Comparison of ENCODE assay signal across 19 cellular contexts in genomic region chr3:152206243-152206642, GRCh38.
A peak's percentile ranks its signal among the peaks of the same experiment; 100 is the strongest.
DNase-seq lines count a peak whose midpoint lies in the region; ATAC-seq, FAIRE-seq and TF ChIP-seq lines count a peak whose summit lies in the region.
"Had no signal": no experiment of that assay in that cellular context is flagged by ENCODE, and none has a peak within 500 bp of the region (broad histone marks: within the 10 kb centered on the region; RNA-seq: fewer than 3 reads in every experiment).

No MANE protein-coding gene starts in this region.

- no peak overlapping the region for H3K4me3 ChIP-seq in pancreas
- H3K4me3 ChIP-seq: BLaER1 treated with 17β-estradiol and CSF1 and Interleukin-3, amounts not matched to agents 10 nM and 100 nM; heart right ventricle had no signal

- intact Hi-C loops in activated CD8-positive, alpha-beta T cell treated with anti-CD3 and anti-CD28 coated beads for 36 hours (cut with micrococcal nuclease) = loop anchor here (5.0 kb wide), 1 partner anchor 36 kb away; no protein-coding TSS in a partner anchor
- intact Hi-C loops in left colon (cut with DNase I, micrococcal nuclease) = no loop called here
- intact Hi-C loops in pancreas (cut with DNase I) = no loop called here

- CTCF ChIA-PET in activated CD8-positive, alpha-beta T cell treated with anti-CD3 and anti-CD28 coated beads for 36 hours (lab: Charles Lee) = interaction anchor here (1.4 kb wide), 1 partner anchor 30 kb away, joined by 3 read pairs; no protein-coding TSS in a partner anchor
- CTCF ChIA-PET in activated CD8-positive, alpha-beta T cell treated with anti-CD3 and anti-CD28 coated beads, Interleukin-2, amount 10 ng/mL, durations not matched to agents 7 days and 5 days (lab: Charles Lee) = no interaction called here

- no peak for TF ChIP-seq CTCF in activated CD8-positive, alpha-beta T cell treated with anti-CD3 and anti-CD28 coated beads for 36 hours (IDR thresholded peaks at IDR 0.05)
- TF ChIP-seq CTCF in pancreas (IDR thresholded peaks at IDR 0.05) = no peak

- no peak overlapping the region for H3K27ac ChIP-seq in pancreas
- H3K27ac ChIP-seq: BLaER1 treated with 17β-estradiol and CSF1 and Interleukin-3, amounts not matched to agents 10 nM and 100 nM; parathyroid adenoma had no signal

- H3K9me3 Mint-ChIP-seq in activated CD8-positive, alpha-beta T cell treated with anti-CD3 and anti-CD28 coated beads for 36 hours = peaks cover 12% of the 10 kb centered on the region
- peaks cover 4% of the 10 kb centered on the region for H3K9me3 Mint-ChIP-seq in activated CD8-positive, alpha-beta T cell treated with anti-CD3 and anti-CD28 coated beads, Interleukin-2, amount 10 ng/mL, durations not matched to agents 7 days and 5 days (ENCODE audit: insufficient read depth)
- peaks cover 0 to 6% (median 4%) of the 10 kb centered on the region in 3 donors for H3K9me3 Mint-ChIP-seq in IgD-negative memory B cell
- no peaks in the 10 kb centered on the region for H3K9me3 Mint-ChIP-seq in effector memory CD8-positive, alpha-beta T cell
- no peaks in the 10 kb centered on the region for H3K9me3 Mint-ChIP-seq in stimulated activated effector memory CD8-positive, alpha-beta T cell treated with anti-CD3 and anti-CD28 coated beads, Interleukin-12 subunit alpha, Interleukin-12 subunit beta, amount 100 ng/mL, for 72 hours

- H3K36me3 ChIP-seq in pancreas = no peaks in the 10 kb centered on the region
- H3K36me3 ChIP-seq: BLaER1 treated with 17β-estradiol and CSF1 and Interleukin-3, amounts not matched to agents 10 nM and 100 nM; heart right ventricle had no signal

- 94 to 99% methylated on average over 3 of the region's 3 CpGs for WGBS in pancreas, 2 donors

- H3K4me1 ChIP-seq in pancreas = peaks cover 0 to 10% (median 9%) of the 10 kb centered on the region in 3 donors
- H3K4me1 ChIP-seq: parathyroid adenoma had no signal

- H3K27me3 Mint-ChIP-seq in activated CD8-positive, alpha-beta T cell treated with anti-CD3 and anti-CD28 coated beads for 36 hours = no peaks in the 10 kb centered on the region
- no peaks in the 10 kb centered on the region for H3K27me3 Mint-ChIP-seq in activated CD8-positive, alpha-beta T cell treated with anti-CD3 and anti-CD28 coated beads, Interleukin-2, amount 10 ng/mL, durations not matched to agents 7 days and 5 days (ENCODE audit: low read depth)
- H3K27me3 Mint-ChIP-seq in IgD-negative memory B cell = no peaks in the 10 kb centered on the region
- H3K27me3 Mint-ChIP-seq in effector memory CD8-positive, alpha-beta T cell = no peaks in the 10 kb centered on the region

- POLR2A ChIA-PET in activated CD8-positive, alpha-beta T cell treated with anti-CD3 and anti-CD28 coated beads for 36 hours (lab: Charles Lee) = no interaction called here
- POLR2A ChIA-PET in activated CD8-positive, alpha-beta T cell treated with anti-CD3 and anti-CD28 coated beads, Interleukin-2, amount 10 ng/mL, durations not matched to agents 7 days and 5 days (lab: Charles Lee) = interaction anchor here (1.1 to 1.2 kb wide), 2 partner anchors 12 to 31 kb away, joined by 4 read pairs; no protein-coding TSS in a partner anchor

- peaks cover 17% of the 10 kb centered on the region for H3K36me3 Mint-ChIP-seq in activated CD8-positive, alpha-beta T cell treated with anti-CD3 and anti-CD28 coated beads for 36 hours (ENCODE audit: low read depth)
- peaks cover 11% of the 10 kb centered on the region for H3K36me3 Mint-ChIP-seq in activated CD8-positive, alpha-beta T cell treated with anti-CD3 and anti-CD28 coated beads, Interleukin-2, amount 10 ng/mL, durations not matched to agents 7 days and 5 days (ENCODE audit: low read depth)
- H3K36me3 Mint-ChIP-seq in IgD-negative memory B cell = no peaks in the 10 kb centered on the region
- peaks cover 13% of the 10 kb centered on the region for H3K36me3 Mint-ChIP-seq in effector memory CD8-positive, alpha-beta T cell (ENCODE audit: insufficient read depth)
- no peaks in the 10 kb centered on the region for H3K36me3 Mint-ChIP-seq in stimulated activated effector memory CD8-positive, alpha-beta T cell treated with anti-CD3 and anti-CD28 coated beads, Interleukin-12 subunit alpha, Interleukin-12 subunit beta, amount 100 ng/mL, for 72 hours

- no peak for ATAC-seq in activated CD8-positive, alpha-beta T cell treated with anti-CD3 and anti-CD28 coated beads for 36 hours
- ATAC-seq in activated CD8-positive, alpha-beta T cell treated with anti-CD3 and anti-CD28 coated beads, Interleukin-2, amount 10 ng/mL, durations not matched to agents 7 days and 5 days = no peak
- no peak for ATAC-seq in effector memory CD8-positive, alpha-beta T cell (replicated peaks)
- no peak for ATAC-seq in stimulated activated effector memory CD8-positive, alpha-beta T cell treated with anti-CD3 and anti-CD28 coated beads, Interleukin-12 subunit alpha, Interleukin-12 subunit beta, amount 100 ng/mL, for 72 hours
- ATAC-seq in left colon = no peak
- no peak for ATAC-seq in pancreas
- ATAC-seq: heart right ventricle had no signal

- no peak for DNase-seq in activated CD8-positive, alpha-beta T cell treated with anti-CD3 and anti-CD28 coated beads for 36 hours
- no peak for DNase-seq in activated CD8-positive, alpha-beta T cell treated with anti-CD3 and anti-CD28 coated beads, Interleukin-2, amount 10 ng/mL, durations not matched to agents 7 days and 5 days
- DNase-seq in effector memory CD8-positive, alpha-beta T cell = no peak
- DNase-seq in stimulated activated effector memory CD8-positive, alpha-beta T cell treated with anti-CD3 and anti-CD28 coated beads, Interleukin-12 subunit alpha, Interleukin-12 subunit beta, amount 100 ng/mL, for 72 hours (ENCODE audit: low spot score in 2 of 2) = no peak
- DNase-seq in left colon (no peak), pancreas (no peak), Kasumi-1 (lab: John Stamatoyannopoulos, UW) (no peak)
- DNase-seq: activated effector memory CD4-positive, alpha-beta T cell treated with anti-CD3 and anti-CD28 coated beads, Interleukin-2, amount 50 U/mL, for 16 hours; DMS79 treated with DMSO at 0.1 percent for 48 hours; heart right ventricle; NCI-H1436; NCI-H748 treated with DMSO at 0.1 percent for 48 hours; OCI-M1; Right ventricle myocardium superior; stimulated activated CD4-positive, alpha-beta T cell treated with anti-CD3 and anti-CD28 coated beads, Interleukin-1b, Interleukin-23, amount 100 ng/mL, for 48 hours had no signal

- peak overlapping the region; percentile 78 for H3K4me3 Mint-ChIP-seq in activated CD8-positive, alpha-beta T cell treated with anti-CD3 and anti-CD28 coated beads for 36 hours
- H3K4me3 Mint-ChIP-seq in activated CD8-positive, alpha-beta T cell treated with anti-CD3 and anti-CD28 coated beads, Interleukin-2, amount 10 ng/mL, durations not matched to agents 7 days and 5 days = no peak overlapping the region
- peak overlapping the region in 3 of 4 donors; percentile 88 to 99 (median 94) for H3K4me3 Mint-ChIP-seq in IgD-negative memory B cell
- peak overlapping the region; percentile 73 to 80 for H3K4me3 Mint-ChIP-seq in effector memory CD8-positive, alpha-beta T cell
- H3K4me3 Mint-ChIP-seq in stimulated activated effector memory CD8-positive, alpha-beta T cell treated with anti-CD3 and anti-CD28 coated beads, Interleukin-12 subunit alpha, Interleukin-12 subunit beta, amount 100 ng/mL, for 72 hours = peak overlapping the region; percentile 57

- no peaks in the 10 kb centered on the region for H3K27me3 ChIP-seq in pancreas
- H3K27me3 ChIP-seq: heart right ventricle had no signal

- H3K27ac Mint-ChIP-seq in activated CD8-positive, alpha-beta T cell treated with anti-CD3 and anti-CD28 coated beads for 36 hours = no peak overlapping the region
- H3K27ac Mint-ChIP-seq in activated CD8-positive, alpha-beta T cell treated with anti-CD3 and anti-CD28 coated beads, Interleukin-2, amount 10 ng/mL, durations not matched to agents 7 days and 5 days = no peak overlapping the region
- H3K27ac Mint-ChIP-seq in IgD-negative memory B cell = peak overlapping the region in 2 of 3 donors; percentile 72 to 73
- peak overlapping the region; percentile 85 to 87 for H3K27ac Mint-ChIP-seq in effector memory CD8-positive, alpha-beta T cell
- H3K27ac Mint-ChIP-seq in stimulated activated effector memory CD8-positive, alpha-beta T cell treated with anti-CD3 and anti-CD28 coated beads, Interleukin-12 subunit alpha, Interleukin-12 subunit beta, amount 100 ng/mL, for 72 hours = no peak overlapping the region

- H3K4me1 Mint-ChIP-seq in activated CD8-positive, alpha-beta T cell treated with anti-CD3 and anti-CD28 coated beads for 36 hours (ENCODE audit: low read depth) = peaks cover 62% of the 10 kb centered on the region
- H3K4me1 Mint-ChIP-seq in activated CD8-positive, alpha-beta T cell treated with anti-CD3 and anti-CD28 coated beads, Interleukin-2, amount 10 ng/mL, durations not matched to agents 7 days and 5 days (ENCODE audit: low read depth) = peaks cover 66% of the 10 kb centered on the region
- peaks cover 19 to 37% (median 23%) of the 10 kb centered on the region in 3 donors for H3K4me1 Mint-ChIP-seq in IgD-negative memory B cell
- peaks cover 13 to 30% of the 10 kb centered on the region in 2 donors for H3K4me1 Mint-ChIP-seq in effector memory CD8-positive, alpha-beta T cell (ENCODE audit: low read depth in 2 of 2)
- H3K4me1 Mint-ChIP-seq in stimulated activated effector memory CD8-positive, alpha-beta T cell treated with anti-CD3 and anti-CD28 coated beads, Interleukin-12 subunit alpha, Interleukin-12 subunit beta, amount 100 ng/mL, for 72 hours = peaks cover 52% of the 10 kb centered on the region

- no peaks in the 10 kb centered on the region for H3K9me3 ChIP-seq in pancreas
- H3K9me3 ChIP-seq: heart right ventricle had no signal

- no peak for FAIRE-seq in pancreas (lab: Jason Lieb, UNC)
- FAIRE-seq: colon had no signal

Comparison
In these comparisons a context has a peak if more than half of its experiments do, and no peak if none do; other contexts are left out.
1. H3K27ac Mint-ChIP-seq: peak in IgD-negative memory B cell (2 of 3) and effector memory CD8-positive, alpha-beta T cell (2 of 2); none in activated CD8-positive, alpha-beta T cell treated with anti-CD3 and anti-CD28 coated beads for 36 hours (single experiment), activated CD8-positive, alpha-beta T cell treated with anti-CD3 and anti-CD28 coated beads, Interleukin-2, amount 10 ng/mL, durations not matched to agents 7 days and 5 days (single experiment) and stimulated activated effector memory CD8-positive, alpha-beta T cell treated with anti-CD3 and anti-CD28 coated beads, Interleukin-12 subunit alpha, Interleukin-12 subunit beta, amount 100 ng/mL, for 72 hours (single experiment).